17 cellular contexts compared by ENCODE assay signal in genomic region chr12:24724765-24725307, GRCh38.
"Had no signal": no experiment of that assay in that cellular context is flagged by ENCODE, and none has a peak within 500 bp of the region (broad histone marks: within the 10 kb centered on the region; RNA-seq: fewer than 3 reads in every experiment).

No MANE protein-coding gene starts in this region.

- H3K27me3 Mint-ChIP-seq: stimulated activated memory B cell treated with anti-CD40 and anti-IgM and Interleukin-4, amounts not matched to agents 10 μg/mL and 1 μg/mL and 100 μg/mL, for 72 hours; T-cell had no signal

- H3K4me2 ChIP-seq: SK-N-SH had no signal

- DNase-seq: activated gamma-delta T cell treated with Interleukin-2 at 50 U/mL for 16 hours; foreskin melanocyte; head of caudate nucleus; kidney glomerular epithelial cell; left ventricle myocardium superior; mesenchymal stem cell; naive thymus-derived CD8-positive, alpha-beta T cell; nucleus accumbens; posterior cingulate gyrus; SHP77; SK-N-SH; T-cell; upper lobe of right lung had no signal

- H3K4me3 Mint-ChIP-seq: naive thymus-derived CD8-positive, alpha-beta T cell; stimulated activated memory B cell treated with anti-CD40 and anti-IgM and Interleukin-4, amounts not matched to agents 10 μg/mL and 1 μg/mL and 100 μg/mL, for 72 hours; T-cell had no signal

- H3K4me1 ChIP-seq: upper lobe of right lung had no signal

- H3K9ac ChIP-seq: SK-N-SH had no signal

- H3K27me3 ChIP-seq: cardiac muscle cell, upper lobe of right lung had no signal

- H3K36me3 ChIP-seq: cardiac muscle cell, upper lobe of right lung had no signal

- H3K9me3 ChIP-seq: SK-N-SH, upper lobe of right lung had no signal

- ATAC-seq: left ventricle myocardium superior; naive thymus-derived CD8-positive, alpha-beta T cell; stimulated activated memory B cell treated with anti-CD40 and anti-IgM and Interleukin-4, amounts not matched to agents 10 μg/mL and 1 μg/mL and 100 μg/mL, for 72 hours; T-cell had no signal

- H3K27ac ChIP-seq: cardiac muscle cell, epithelial cell of prostate, upper lobe of right lung, VCaP had no signal

- H3K4me3 ChIP-seq: cardiac muscle cell, upper lobe of right lung had no signal

- H3K36me3 Mint-ChIP-seq: naive thymus-derived CD8-positive, alpha-beta T cell; stimulated activated memory B cell treated with anti-CD40 and anti-IgM and Interleukin-4, amounts not matched to agents 10 μg/mL and 1 μg/mL and 100 μg/mL, for 72 hours; T-cell had no signal

- H3K27ac Mint-ChIP-seq: naive thymus-derived CD8-positive, alpha-beta T cell; stimulated activated memory B cell treated with anti-CD40 and anti-IgM and Interleukin-4, amounts not matched to agents 10 μg/mL and 1 μg/mL and 100 μg/mL, for 72 hours; T-cell had no signal
